22 cellular contexts compared by ENCODE assay signal in genomic region chr12:91492648-91493047, GRCh38.
"Had no signal": no experiment of that assay in that cellular context is flagged by ENCODE, and none has a peak within 500 bp of the region (broad histone marks: within the 10 kb centered on the region; RNA-seq: fewer than 3 reads in every experiment).

No MANE protein-coding gene starts in this region.

- H3K4me3 ChIP-seq: coronary artery, ovary, prostate gland, right atrium auricular region, uterus had no signal

- DNase-seq: activated CD4-positive, alpha-beta T cell treated with anti-CD3 and anti-CD28 coated beads, Interleukin-2, amount 50 U/mL, for 4 hours; activated effector memory CD4-positive, alpha-beta T cell treated with Interleukin-2 at 50 U/mL for 16 hours; activated naive CD4-positive, alpha-beta T cell treated with anti-CD3 and anti-CD28 coated beads, Interleukin-2, amount 50 U/mL, for 16 hours; activated T-cell treated with anti-CD3 and anti-CD28 coated beads, Interleukin-2, amount 50 U/mL, for 72 hours; central memory CD4-positive, alpha-beta T cell; erythroblast; foreskin melanocyte; hippocampal formation; midbrain; ovary; T-cell; trophoblast cell; uterus had no signal

- H3K27ac Mint-ChIP-seq: activated T-cell treated with anti-CD3 and anti-CD28 coated beads, Interleukin-2, amount 50 U/mL, for 72 hours; nephron; stimulated activated effector memory CD8-positive, alpha-beta T cell treated with anti-CD3 and anti-CD28 coated beads, Interleukin-12 subunit alpha, Interleukin-12 subunit beta, amount 100 ng/mL, for 72 hours; T-cell; T-helper 2 cell treated with Interferon-gamma antibody and Interleukin-4, amounts not matched to agents 5 μg/mL and 100 μg/mL, for 36 hours; WTC11 had no signal

- FAIRE-seq: astrocyte had no signal

- H3K36me3 ChIP-seq: neutrophil, ovary, prostate gland, right atrium auricular region, uterus had no signal

- H3K27ac ChIP-seq: coronary artery, neutrophil, ovary, prostate gland, right atrium auricular region, uterus had no signal

- H3K9me3 Mint-ChIP-seq: activated T-cell treated with anti-CD3 and anti-CD28 coated beads, Interleukin-2, amount 50 U/mL, for 72 hours; nephron; stimulated activated effector memory CD8-positive, alpha-beta T cell treated with anti-CD3 and anti-CD28 coated beads, Interleukin-12 subunit alpha, Interleukin-12 subunit beta, amount 100 ng/mL, for 72 hours; T-cell; T-helper 2 cell treated with Interferon-gamma antibody and Interleukin-4, amounts not matched to agents 5 μg/mL and 100 μg/mL, for 36 hours had no signal

- H3K27me3 ChIP-seq: neutrophil, ovary, right atrium auricular region, uterus had no signal

- H3K4me1 ChIP-seq: prostate gland, right atrium auricular region, uterus had no signal

- ATAC-seq: activated T-cell treated with anti-CD3 and anti-CD28 coated beads, Interleukin-2, amount 50 U/mL, for 72 hours; stimulated activated effector memory CD8-positive, alpha-beta T cell treated with anti-CD3 and anti-CD28 coated beads, Interleukin-12 subunit alpha, Interleukin-12 subunit beta, amount 100 ng/mL, for 72 hours; T-cell; WTC11 had no signal

- H3K4me1 Mint-ChIP-seq: nephron; stimulated activated effector memory CD8-positive, alpha-beta T cell treated with anti-CD3 and anti-CD28 coated beads, Interleukin-12 subunit alpha, Interleukin-12 subunit beta, amount 100 ng/mL, for 72 hours; T-cell; WTC11 had no signal

- H3K4me3 Mint-ChIP-seq: activated T-cell treated with anti-CD3 and anti-CD28 coated beads, Interleukin-2, amount 50 U/mL, for 72 hours; nephron; stimulated activated effector memory CD8-positive, alpha-beta T cell treated with anti-CD3 and anti-CD28 coated beads, Interleukin-12 subunit alpha, Interleukin-12 subunit beta, amount 100 ng/mL, for 72 hours; T-cell; T-helper 2 cell treated with Interferon-gamma antibody and Interleukin-4, amounts not matched to agents 5 μg/mL and 100 μg/mL, for 36 hours; WTC11 had no signal

- H3K9me3 ChIP-seq: neutrophil, ovary, prostate gland, right atrium auricular region, uterus had no signal
